In the genomic region with DNA sequence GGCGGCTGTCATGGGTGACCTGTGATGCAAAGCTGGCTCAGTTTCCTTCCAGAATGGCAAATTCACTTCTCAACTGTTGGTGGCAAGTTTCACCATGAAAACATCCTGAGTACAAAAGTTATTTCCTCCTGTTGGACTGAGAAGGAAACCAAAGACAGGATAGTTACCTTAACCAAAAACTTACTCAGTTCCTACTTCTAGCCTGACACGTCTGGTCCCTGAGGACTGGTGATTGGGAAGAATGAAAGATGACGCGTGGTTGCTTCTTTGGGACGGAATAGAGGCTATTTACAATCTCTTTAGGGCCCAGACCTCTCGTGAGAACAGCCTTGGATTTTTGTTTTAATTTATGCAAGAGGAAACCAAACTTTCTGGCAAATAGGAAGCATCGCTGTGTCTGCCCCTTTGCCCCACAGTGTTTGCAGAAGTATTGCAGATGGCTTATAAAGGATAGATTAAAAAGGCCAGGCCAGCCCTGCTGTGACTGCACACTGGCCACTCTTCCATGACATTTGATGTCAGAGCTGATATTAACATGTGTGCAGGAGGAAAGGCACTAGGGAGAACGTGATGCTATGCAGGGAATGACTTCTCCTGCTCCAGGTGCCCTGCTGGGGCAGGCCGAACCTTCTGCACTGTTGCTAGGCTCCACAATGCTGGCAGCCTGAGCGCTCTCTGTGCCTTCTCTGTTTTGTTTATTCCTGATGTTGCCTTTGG, we compare ENCODE assay signal across 16 cellular contexts. TPM values are rescaled to one million over a fixed set of nuclear protein-coding genes. Genes with fewer than 3 reads are reported as not detected.
A peak's percentile ranks its signal among the peaks of the same experiment; 100 is the strongest.
DNase-seq lines count a peak whose midpoint lies in the region; ATAC-seq, FAIRE-seq and TF ChIP-seq lines count a peak whose summit lies in the region.
"Had no signal": no experiment of that assay in that cellular context is flagged by ENCODE, and none has a peak within 500 bp of the region (broad histone marks: within the 10 kb centered on the region; RNA-seq: fewer than 3 reads in every experiment).

No MANE protein-coding gene starts in this region.

- H3K4me3 ChIP-seq in HL-60 (replicated peaks; ENCODE audit: insufficient read depth, low read length) (no peak overlapping the region), tibial nerve (no peak overlapping the region)
- H3K4me3 ChIP-seq in CD8-positive, alpha-beta T cell (ENCODE audit: low read depth, low read length) = no peak overlapping the region

- peaks cover 8% of the 10 kb centered on the region for H3K36me3 Mint-ChIP-seq in activated naive CD8-positive, alpha-beta T cell treated with anti-CD3 and anti-CD28 coated beads, Interleukin-2, amount 10 ng/mL, durations not matched to agents 7 days and 5 days
- H3K36me3 Mint-ChIP-seq in nephron progenitor cell (ENCODE audit: low read depth) = peaks cover 17% of the 10 kb centered on the region
- H3K36me3 Mint-ChIP-seq in CD8-positive, alpha-beta T cell = peaks cover 45% of the 10 kb centered on the region

- CTCF ChIA-PET in CD8-positive, alpha-beta T cell (lab: Charles Lee) = interaction anchor here (1.0 kb wide), 1 partner anchor 12 kb away, joined by 4 read pairs; no protein-coding TSS in a partner anchor

- H3K27me3 Mint-ChIP-seq in activated naive CD8-positive, alpha-beta T cell treated with anti-CD3 and anti-CD28 coated beads, Interleukin-2, amount 10 ng/mL, durations not matched to agents 7 days and 5 days = no peaks in the 10 kb centered on the region
- no peaks in the 10 kb centered on the region for H3K27me3 Mint-ChIP-seq in nephron progenitor cell (ENCODE audit: low read depth, poor library complexity)
- H3K27me3 Mint-ChIP-seq in CD8-positive, alpha-beta T cell (ENCODE audit: low read depth) = no peaks in the 10 kb centered on the region
- H3K27me3 Mint-ChIP-seq: CD4-positive, alpha-beta memory T cell had no signal

- FAIRE-seq in GM12891 (lab: Jason Lieb, UNC) = no peak
- FAIRE-seq: kidney had no signal

- H3K9me3 Mint-ChIP-seq in activated naive CD8-positive, alpha-beta T cell treated with anti-CD3 and anti-CD28 coated beads, Interleukin-2, amount 10 ng/mL, durations not matched to agents 7 days and 5 days = no peaks in the 10 kb centered on the region
- no peaks in the 10 kb centered on the region for H3K9me3 Mint-ChIP-seq in nephron progenitor cell
- no peaks in the 10 kb centered on the region for H3K9me3 Mint-ChIP-seq in CD8-positive, alpha-beta T cell
- H3K9me3 Mint-ChIP-seq: CD4-positive, alpha-beta memory T cell had no signal

- H3K4me1 Mint-ChIP-seq in activated naive CD8-positive, alpha-beta T cell treated with anti-CD3 and anti-CD28 coated beads, Interleukin-2, amount 10 ng/mL, durations not matched to agents 7 days and 5 days = peaks cover 46% of the 10 kb centered on the region
- peaks cover 52% of the 10 kb centered on the region for H3K4me1 Mint-ChIP-seq in nephron progenitor cell
- H3K4me1 Mint-ChIP-seq in CD8-positive, alpha-beta T cell (ENCODE audit: low read depth) = peaks cover 57% of the 10 kb centered on the region

- no peaks in the 10 kb centered on the region for H3K9me3 ChIP-seq in CD8-positive, alpha-beta T cell (ENCODE audit: low read length)
- no peaks in the 10 kb centered on the region for H3K9me3 ChIP-seq in tibial nerve

- H3K27me3 ChIP-seq in HL-60 (ENCODE audit: insufficient read depth, poor library complexity, severe bottlenecking) (no peaks in the 10 kb centered on the region), tibial nerve (no peaks in the 10 kb centered on the region)
- no peaks in the 10 kb centered on the region for H3K27me3 ChIP-seq in CD8-positive, alpha-beta T cell (ENCODE audit: insufficient read depth, low read length)

- POLR2A ChIA-PET in activated naive CD8-positive, alpha-beta T cell treated with anti-CD3 and anti-CD28 coated beads, Interleukin-2, amount 10 ng/mL, durations not matched to agents 7 days and 5 days (lab: Charles Lee) = interaction anchor here (3.5 kb wide), 1 partner anchor 8 kb away, joined by 20 read pairs; a partner anchor contains a TSS
- POLR2A ChIA-PET in CD8-positive, alpha-beta T cell (lab: Charles Lee) = no interaction called here

- peaks cover 19% of the 10 kb centered on the region for H3K36me3 ChIP-seq in CD8-positive, alpha-beta T cell (ENCODE audit: insufficient read depth, low read length)
- H3K36me3 ChIP-seq in tibial nerve = peaks cover 0 to 25% (median 4%) of the 10 kb centered on the region in 3 donors

- TF ChIP-seq CTCF in HL-60 (IDR thresholded peaks at IDR 0.05; ENCODE audit: insufficient read depth, low read length) (no peak), nephron progenitor cell (IDR thresholded peaks at IDR 0.05) (no peak), tibial nerve (IDR thresholded peaks at IDR 0.05) (no peak)
- no peak for TF ChIP-seq CTCF in CD8-positive, alpha-beta T cell (IDR thresholded peaks at IDR 0.05)

- no peak for TF ChIP-seq POLR2A in GM12891 (IDR thresholded peaks at IDR 0.05; ENCODE audit: low read depth, low read length)
- no peak for TF ChIP-seq POLR2A in tibial nerve (IDR thresholded peaks at IDR 0.05)

- no peak overlapping the region for H3K4me3 Mint-ChIP-seq in activated naive CD8-positive, alpha-beta T cell treated with anti-CD3 and anti-CD28 coated beads, Interleukin-2, amount 10 ng/mL, durations not matched to agents 7 days and 5 days
- no peak overlapping the region for H3K4me3 Mint-ChIP-seq in nephron progenitor cell
- no peak overlapping the region for H3K4me3 Mint-ChIP-seq in CD8-positive, alpha-beta T cell

- H3K27ac ChIP-seq in HL-60 (replicated peaks) (peak overlapping the region; percentile 78), tibial nerve (no peak overlapping the region)
- no peak overlapping the region for H3K27ac ChIP-seq in CD8-positive, alpha-beta T cell (ENCODE audit: low read depth, low read length)
- H3K27ac ChIP-seq: epithelial cell of prostate had no signal

- H3K27ac Mint-ChIP-seq in activated naive CD8-positive, alpha-beta T cell treated with anti-CD3 and anti-CD28 coated beads, Interleukin-2, amount 10 ng/mL, durations not matched to agents 7 days and 5 days = peak overlapping the region; percentile 6
- peak overlapping the region; percentile 78 for H3K27ac Mint-ChIP-seq in nephron progenitor cell
- no peak overlapping the region for H3K27ac Mint-ChIP-seq in CD8-positive, alpha-beta T cell

- WGBS in tibial nerve, 2 donors = 63 to 71% methylated on average over 10 of the region's 10 CpGs

- TF ChIP-seq EP300 in tibial nerve (IDR thresholded peaks at IDR 0.05) = no peak

- no peak for ATAC-seq in activated naive CD8-positive, alpha-beta T cell treated with anti-CD3 and anti-CD28 coated beads, Interleukin-2, amount 10 ng/mL, durations not matched to agents 7 days and 5 days (ENCODE audit: low read depth)
- no peak for ATAC-seq in CD8-positive, alpha-beta T cell
- ATAC-seq in GM21526 (IDR thresholded peaks at IDR 0.05; ENCODE audit: low FRiP score, unreplicated experiment) = no peak

- H3K4me1 ChIP-seq in CD8-positive, alpha-beta T cell (ENCODE audit: insufficient read depth, low read length) = peaks cover 51% of the 10 kb centered on the region
- H3K4me1 ChIP-seq in tibial nerve = peaks cover 0 to 31% (median 0%) of the 10 kb centered on the region in 4 donors

- DNase-seq in GM12891 (ENCODE audit: insufficient read length, low spot score) (no peak), HL-60 (ENCODE audit: low read depth in 1 of 2, low spot score in 1 of 2) (peak in 1 of 2 experiments; percentile 64), nephron progenitor cell (no peak), tibial nerve (ENCODE audit: low spot score in 2 of 2) (no peak)
- DNase-seq in activated naive CD8-positive, alpha-beta T cell treated with anti-CD3 and anti-CD28 coated beads, Interleukin-2, amount 10 ng/mL, durations not matched to agents 7 days and 5 days = no peak
- no peak for DNase-seq in CD8-positive, alpha-beta T cell
- DNase-seq: activated T-cell treated with anti-CD3 and anti-CD28 coated beads, Interleukin-2, amount 50 U/mL, for 1 hour; amygdala; CD4-positive, alpha-beta memory T cell; kidney; NCI-H1417; SW 1271 had no signal

- intact Hi-C loops in CD8-positive, alpha-beta T cell (cut with DNase I, micrococcal nuclease) = no loop called here

TF ChIP-seq in GM12891, 5 proteins besides CTCF, POLR2A, EP300 and RAD21:
- TF ChIP-seq PAX5 (IDR thresholded peaks at IDR 0.05; ENCODE audit: insufficient read depth, low read length, severe bottlenecking) (no peak), SPI1 (IDR thresholded peaks at IDR 0.05; ENCODE audit: low read depth, low read length) (0 out of 2 replicates have a peak, but pooled peaks have one; percentile 6)

RNA-seq across cellular contexts. Expression of a gene that starts 7.6 kb away (rescaled TPM):
- polyA plus RNA-seq in GM12891 (2012; ENCODE audit: low read depth, missing spikeins) = 10.6 TPM
- total RNA-seq in activated naive CD8-positive, alpha-beta T cell treated with anti-CD3 and anti-CD28 coated beads, Interleukin-2, amount 10 ng/mL, durations not matched to agents 7 days and 5 days = 10 to 100 TPM; 75.8 to 76.3 TPM
- total RNA-seq in CD8-positive, alpha-beta T cell = 10 to 100 TPM; 36.8 to 37.8 TPM
- 10 to 100 TPM; 32.7 to 35.9 (median 33.3) TPM for total RNA-seq in tibial nerve

RNA-seq across cellular contexts. Expression of a gene that starts 8.3 kb away (rescaled TPM):
- 26.3 TPM for polyA plus RNA-seq in GM12891 (2012; ENCODE audit: low read depth, missing spikeins)
- 100 to 1,000 TPM; 114 to 115 TPM for total RNA-seq in activated naive CD8-positive, alpha-beta T cell treated with anti-CD3 and anti-CD28 coated beads, Interleukin-2, amount 10 ng/mL, durations not matched to agents 7 days and 5 days
- 10 to 100 TPM; 30.2 to 30.4 TPM for total RNA-seq in CD8-positive, alpha-beta T cell
- total RNA-seq in tibial nerve = 10 to 100 TPM in 2 of 4 donors, 1 to 10 TPM in 2; 8.2 to 14.7 (median 10.3) TPM

RNA-seq across cellular contexts. Expression of a gene that starts 21.0 kb away (rescaled TPM):
- 59.9 TPM for polyA plus RNA-seq in GM12891 (2012; ENCODE audit: low read depth, missing spikeins)
- 10 to 100 TPM; 65.8 to 66.8 TPM for total RNA-seq in activated naive CD8-positive, alpha-beta T cell treated with anti-CD3 and anti-CD28 coated beads, Interleukin-2, amount 10 ng/mL, durations not matched to agents 7 days and 5 days
- total RNA-seq in CD8-positive, alpha-beta T cell = 10 to 100 TPM; 27.1 to 31.5 TPM
- 10 to 100 TPM; 46.0 to 65.7 (median 53.3) TPM for total RNA-seq in tibial nerve

RNA-seq across cellular contexts. Expression of a gene that starts 21.3 kb away (rescaled TPM):
- 13.4 TPM for polyA plus RNA-seq in GM12891 (2012; ENCODE audit: low read depth, missing spikeins)
- total RNA-seq in activated naive CD8-positive, alpha-beta T cell treated with anti-CD3 and anti-CD28 coated beads, Interleukin-2, amount 10 ng/mL, durations not matched to agents 7 days and 5 days = 10 to 100 TPM; 29.0 to 29.5 TPM
- total RNA-seq in CD8-positive, alpha-beta T cell = 10 to 100 TPM; 19.5 to 20.3 TPM
- total RNA-seq in tibial nerve = 10 to 100 TPM; 26.0 to 35.1 (median 30.1) TPM

RNA-seq across cellular contexts. Expression of a gene that starts 44.1 kb away (rescaled TPM):
- 0.21 TPM for polyA plus RNA-seq in GM12891 (2012; ENCODE audit: low read depth, missing spikeins)
- total RNA-seq in activated naive CD8-positive, alpha-beta T cell treated with anti-CD3 and anti-CD28 coated beads, Interleukin-2, amount 10 ng/mL, durations not matched to agents 7 days and 5 days = 1 to 10 TPM; 5.2 to 6.1 TPM
- under 1 TPM; 0.58 to 0.87 TPM for total RNA-seq in CD8-positive, alpha-beta T cell
- not detected for total RNA-seq in tibial nerve
- total RNA-seq: OCI-LY7, pulmonary artery endothelial cell had no signal
